Comparison of ENCODE assay signal across 15 cellular contexts in genomic region chr14:71583705-71584104, GRCh38.
"Had no signal": no experiment of that assay in that cellular context is flagged by ENCODE, and none has a peak within 500 bp of the region (broad histone marks: within the 10 kb centered on the region; RNA-seq: fewer than 3 reads in every experiment).

No MANE protein-coding gene starts in this region.

- H3K36me3 ChIP-seq: prostate gland, upper lobe of right lung had no signal

- H3K4me1 ChIP-seq: prostate gland had no signal

- H3K4me3 ChIP-seq: mucosa of descending colon, prostate gland, upper lobe of right lung had no signal

- H3K27me3 Mint-ChIP-seq: activated naive CD8-positive, alpha-beta T cell treated with anti-CD3 and anti-CD28 coated beads, Interleukin-2, amount 10 ng/mL, durations not matched to agents 7 days and 5 days; naive thymus-derived CD8-positive, alpha-beta T cell; stimulated activated naive CD8-positive, alpha-beta T cell treated with anti-CD3 and anti-CD28 coated beads, Interleukin-15, amount 100 ng/mL, for 72 hours had no signal

- H3K27ac Mint-ChIP-seq: activated naive CD8-positive, alpha-beta T cell treated with anti-CD3 and anti-CD28 coated beads, Interleukin-2, amount 10 ng/mL, durations not matched to agents 7 days and 5 days; stimulated activated naive CD8-positive, alpha-beta T cell treated with anti-CD3 and anti-CD28 coated beads, Interleukin-15, amount 100 ng/mL, for 72 hours had no signal

- H3K27ac ChIP-seq: prostate gland, upper lobe of right lung had no signal

- H3K9me3 ChIP-seq: mucosa of descending colon, prostate gland, upper lobe of right lung had no signal

- H3K4me3 Mint-ChIP-seq: activated naive CD8-positive, alpha-beta T cell treated with anti-CD3 and anti-CD28 coated beads, Interleukin-2, amount 10 ng/mL, durations not matched to agents 7 days and 5 days; naive thymus-derived CD8-positive, alpha-beta T cell; stimulated activated naive CD8-positive, alpha-beta T cell treated with anti-CD3 and anti-CD28 coated beads, Interleukin-15, amount 100 ng/mL, for 72 hours had no signal

- H3K27me3 ChIP-seq: upper lobe of right lung had no signal

- DNase-seq: activated CD4-positive, alpha-beta T cell treated with anti-CD3 and anti-CD28 coated beads, Interleukin-2, amount 50 U/mL, for 1 hour; activated CD8-positive, alpha-beta memory T cell treated with anti-CD3 and anti-CD28 coated beads for 24 hours; activated gamma-delta T cell treated with Interleukin-2 at 50 U/mL for 16 hours; activated naive CD8-positive, alpha-beta T cell treated with anti-CD3 and anti-CD28 coated beads, Interleukin-2, amount 10 ng/mL, durations not matched to agents 7 days and 5 days; anterior cingulate cortex; erythroblast; islet precursor cell; mucosa of descending colon; naive thymus-derived CD8-positive, alpha-beta T cell; right cardiac atrium; stimulated activated CD4-positive, alpha-beta T cell treated with anti-CD3 and anti-CD28 coated beads, Interleukin-1b, Interleukin-23, amount 100 ng/mL, for 48 hours; stimulated activated naive CD8-positive, alpha-beta T cell treated with anti-CD3 and anti-CD28 coated beads, Interleukin-15, amount 100 ng/mL, for 72 hours; T-helper 9 cell; upper lobe of right lung had no signal

- H3K9me3 Mint-ChIP-seq: activated naive CD8-positive, alpha-beta T cell treated with anti-CD3 and anti-CD28 coated beads, Interleukin-2, amount 10 ng/mL, durations not matched to agents 7 days and 5 days; naive thymus-derived CD8-positive, alpha-beta T cell; stimulated activated naive CD8-positive, alpha-beta T cell treated with anti-CD3 and anti-CD28 coated beads, Interleukin-15, amount 100 ng/mL, for 72 hours had no signal
